ENCODE assay signal across 31 cellular contexts in the genomic region with DNA sequence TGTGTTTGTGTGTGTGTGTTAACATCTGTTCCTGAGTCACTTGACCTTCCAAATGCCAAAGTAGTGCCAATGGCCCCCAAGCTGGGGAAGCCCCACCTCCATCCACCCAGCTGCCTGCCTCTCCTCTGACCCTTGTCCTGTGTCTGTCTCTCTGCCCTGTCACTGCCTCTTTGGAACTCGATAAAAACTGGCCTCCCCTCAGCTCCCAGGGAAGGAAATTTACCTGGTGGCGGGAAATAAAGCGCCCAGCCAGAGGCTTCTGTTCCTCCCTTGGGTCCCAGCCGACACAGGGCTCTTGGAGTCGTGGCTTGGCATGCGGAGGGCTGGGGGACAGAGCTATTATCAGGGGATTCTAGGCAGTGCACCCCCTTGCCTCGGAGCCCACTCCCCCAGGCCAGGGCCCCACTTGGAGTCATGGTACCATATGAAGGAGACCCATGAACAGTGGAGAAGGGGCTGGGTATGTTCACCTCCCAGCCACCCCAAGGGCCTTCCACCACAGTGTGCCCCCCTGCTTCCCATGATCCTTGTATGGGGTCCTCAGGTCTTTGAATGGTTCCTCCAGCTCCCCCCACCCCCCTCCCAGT. TPM values are rescaled to one million over a fixed set of nuclear protein-coding genes. Genes with fewer than 3 reads are reported as not detected.
A peak's percentile ranks its signal among the peaks of the same experiment; 100 is the strongest.
DNase-seq lines count a peak whose midpoint lies in the region; ATAC-seq, FAIRE-seq and TF ChIP-seq lines count a peak whose summit lies in the region.
"Had no signal": no experiment of that assay in that cellular context is flagged by ENCODE, and none has a peak within 500 bp of the region (broad histone marks: within the 10 kb centered on the region; RNA-seq: fewer than 3 reads in every experiment).

No MANE protein-coding gene starts in this region.

- TF ChIP-seq POLR2A in HepG2 (IDR thresholded peaks at IDR 0.05; ENCODE audit: insufficient read depth in 1 of 2, low read depth in 2 of 2, low read length in 2 of 2) (no peak), prostate gland (IDR thresholded peaks at IDR 0.05) (no peak)

- H3K4me1 ChIP-seq in HepG2 (ENCODE audit: insufficient read depth, low read length) (peaks cover 9% of the 10 kb centered on the region), prostate gland (replicated peaks) (no peaks in the 10 kb centered on the region)
- H3K4me1 ChIP-seq: BE2C had no signal

- TF ChIP-seq EP300 in HepG2 (IDR thresholded peaks at IDR 0.05; ENCODE audit: low read depth in 2 of 2, low read length in 2 of 2) (no peak), HepG2 (CRISPR knock-in tag; IDR thresholded peaks at IDR 0.05; ENCODE audit: borderline replicate concordance) (no peak)

- intact Hi-C loops in HepG2 (cut with micrococcal nuclease; ENCODE audit: unreplicated experiment), result no loop called here
- intact Hi-C loops in sciatic nerve (cut with DNase I), result no loop called here
- intact Hi-C loops in activated CD8-positive, alpha-beta T cell treated with anti-CD3 and anti-CD28 coated beads for 36 hours (cut with micrococcal nuclease), result no loop called here
- intact Hi-C loops in prostate gland (cut with DNase I), result no loop called here

- in situ Hi-C loops in HepG2 (cut with HindIII; ENCODE audit: extremely low pct_ligation_motif_present, low pct_unique_long_range_greater_than_20kb), result no loop called here

- H3K27ac ChIP-seq in HepG2 (ENCODE audit: extremely low read length, insufficient read depth, low read length), result no peak overlapping the region
- no peak overlapping the region for H3K27ac ChIP-seq in prostate gland

- CTCF ChIA-PET in HepG2 (lab: Yijun Ruan, JAX; ENCODE audit: low intra/inter-chr PET ratio, low total read pairs), result no interaction called here
- CTCF ChIA-PET in activated CD8-positive, alpha-beta T cell treated with anti-CD3 and anti-CD28 coated beads for 36 hours (lab: Charles Lee), result interaction anchor here (2.3 to 4.1 kb wide), 2 partner anchors 10 to 238 kb away, joined by 6 to 29 read pairs; no protein-coding TSS in a partner anchor

- H3K27me3 ChIP-seq in HepG2 (ENCODE audit: control insufficient read depth in 1 of 2, insufficient read depth in 2 of 2, low read length in 2 of 2) (peaks cover 2 to 39% of the 10 kb centered on the region in 2 experiments; a peak in 2 of 5 replicates), prostate gland (replicated peaks; ENCODE audit: insufficient read depth) (peaks cover 21% of the 10 kb centered on the region)
- H3K27me3 ChIP-seq: BE2C, MG63 had no signal

- H3K4me3 ChIP-seq in HepG2 (replicated peaks in 1 of 3; ENCODE audit: insufficient read depth in 1 of 3, low read depth in 2 of 3, low read length in 3 of 3), result no peak overlapping the region
- no peak overlapping the region for H3K4me3 ChIP-seq in prostate gland
- H3K4me3 ChIP-seq: MG63 had no signal

- no peak overlapping the region for H3K9ac ChIP-seq in HepG2 (ENCODE audit: insufficient read depth, low read depth, low read length)

- H3K27me3 Mint-ChIP-seq in activated CD8-positive, alpha-beta T cell treated with anti-CD3 and anti-CD28 coated beads for 36 hours, result peaks cover 23% of the 10 kb centered on the region

- no peak overlapping the region for H3K27ac Mint-ChIP-seq in activated CD8-positive, alpha-beta T cell treated with anti-CD3 and anti-CD28 coated beads for 36 hours
- H3K27ac Mint-ChIP-seq: CD14-positive monocyte; CD8-positive, alpha-beta memory T cell had no signal

- no peaks in the 10 kb centered on the region for H3K9me3 Mint-ChIP-seq in activated CD8-positive, alpha-beta T cell treated with anti-CD3 and anti-CD28 coated beads for 36 hours

- no peaks in the 10 kb centered on the region for H3K79me2 ChIP-seq in HepG2 (ENCODE audit: insufficient read depth, low read length)

- no peak overlapping the region for H2AFZ ChIP-seq in HepG2 (ENCODE audit: low read length)

- no peaks in the 10 kb centered on the region for H3K36me3 ChIP-seq in HepG2 (replicated peaks in 1 of 2; ENCODE audit: control insufficient read depth in 1 of 2, insufficient read depth in 2 of 2, low read length in 2 of 2)
- no peaks in the 10 kb centered on the region for H3K36me3 ChIP-seq in prostate gland
- H3K36me3 ChIP-seq: BE2C, MG63 had no signal

- H3K9me3 ChIP-seq in HepG2 (ENCODE audit: low read length), result no peaks in the 10 kb centered on the region
- H3K9me3 ChIP-seq in prostate gland, result no peaks in the 10 kb centered on the region
- H3K9me3 ChIP-seq: BE2C, MG63 had no signal

- no peak overlapping the region for H3K4me3 Mint-ChIP-seq in activated CD8-positive, alpha-beta T cell treated with anti-CD3 and anti-CD28 coated beads for 36 hours
- H3K4me3 Mint-ChIP-seq: CD14-positive monocyte; CD8-positive, alpha-beta memory T cell had no signal

- no TSS peak for BruUV-seq in HepG2 (replicated peaks; lab: Mats Ljungman, UMichigan)

- POLR2A ChIA-PET in HepG2 (lab: Yijun Ruan, JAX), result no interaction called here
- POLR2A ChIA-PET in activated CD8-positive, alpha-beta T cell treated with anti-CD3 and anti-CD28 coated beads for 36 hours (lab: Charles Lee), result no interaction called here

- DNase-seq in activated effector memory CD4-positive, alpha-beta T cell treated with anti-CD3 and anti-CD28 coated beads, Interleukin-2, amount 50 U/mL, for 16 hours, result peak; percentile 34
- no peak for DNase-seq in activated effector memory CD4-positive, alpha-beta T cell treated with Interleukin-2 at 50 U/mL for 16 hours
- DNase-seq in cerebellum (ENCODE audit: low spot score) (peak; percentile 14), HepG2 (ENCODE audit: low spot score) (no peak), sciatic nerve (ENCODE audit: low spot score) (peak; percentile 35), prostate gland (ENCODE audit: low spot score) (no peak)
- no peak for DNase-seq in activated CD8-positive, alpha-beta T cell treated with anti-CD3 and anti-CD28 coated beads for 36 hours
- DNase-seq: 8988T, ACHN, BE2C, DMS 273 treated with DMSO at 0.1 percent for 48 hours, DMS79, EL, GF-D8, H7, IMR-90, KG1, MG63, NCI-H1105 treated with DMSO at 0.1 percent for 48 hours, NCI-H146, NCI-H1930, NCI-H2107, NCI-H446, NCI-H524 treated with DMSO at 0.1 percent for 48 hours, NCI-H774 had no signal

- H3K36me3 Mint-ChIP-seq in activated CD8-positive, alpha-beta T cell treated with anti-CD3 and anti-CD28 coated beads for 36 hours (ENCODE audit: low read depth), result no peaks in the 10 kb centered on the region

- WGBS in HepG2 (ENCODE audit: low lambda C conversion rate), result 0% methylated on average over 1 of the region's 7 CpGs
- 72% methylated on average over 7 of the region's 7 CpGs for WGBS in prostate gland

- ATAC-seq in HepG2 (peak; percentile 17; the same call in 2 of the 3 replicates), sciatic nerve (no peak), GM18868 (IDR thresholded peaks at IDR 0.05; ENCODE audit: unreplicated experiment) (no peak)
- no peak for ATAC-seq in activated CD8-positive, alpha-beta T cell treated with anti-CD3 and anti-CD28 coated beads for 36 hours

- TF ChIP-seq CTCF in HepG2 (CRISPR knock-in tag; IDR thresholded peaks at IDR 0.05) (no peak), prostate gland (IDR thresholded peaks at IDR 0.05) (no peak)
- no peak for TF ChIP-seq CTCF in activated CD8-positive, alpha-beta T cell treated with anti-CD3 and anti-CD28 coated beads for 36 hours (IDR thresholded peaks at IDR 0.05)

- H3K4me1 Mint-ChIP-seq in activated CD8-positive, alpha-beta T cell treated with anti-CD3 and anti-CD28 coated beads for 36 hours (ENCODE audit: low read depth), result no peaks in the 10 kb centered on the region
- H3K4me1 Mint-ChIP-seq: CD14-positive monocyte had no signal

- H3K4me2 ChIP-seq in HepG2 (ENCODE audit: low read depth, low read length), result no peak overlapping the region

- no peaks in the 10 kb centered on the region; the same call in 1 of the 2 replicates for H4K20me1 ChIP-seq in HepG2 (ENCODE audit: insufficient read depth, low read length)

- TF ChIP-seq RAD21 in HepG2 (CRISPR knock-in tag; IDR thresholded peaks at IDR 0.05), result no peak

- FAIRE-seq in HepG2 (lab: Jason Lieb, UNC), result no peak
- FAIRE-seq: GM12891, HTR-8/SVneo, RCC 7860 had no signal

RNA-seq across cellular contexts. Expression of a gene that starts 6.2 kb away (rescaled TPM):
- total RNA-seq in cerebellum, result 16.8 TPM
- total RNA-seq in HepG2 (2016; rRNA removed; fragmentation: Illumina TruSeq; extraction: Trizol), result 0.03 and 0.04 TPM in 2 replicates
- total RNA-seq in HepG2 (2016; cell fraction: cytosol; rRNA removed; fragmentation: Illumina TruSeq; extraction: Trizol; ENCODE audit: low read depth), result not detected in 2 replicates
- 0.04 and 0.06 TPM in 2 replicates for total RNA-seq in HepG2 (2016; cell fraction: insoluble cytoplasmic fraction; rRNA removed; fragmentation: Illumina TruSeq; extraction: Trizol)
- total RNA-seq in HepG2 (2016; cell fraction: membrane; rRNA removed; fragmentation: Illumina TruSeq; extraction: Trizol), result 0.03 and 0.10 TPM in 2 replicates
- total RNA-seq in HepG2 (2016; cell fraction: nucleus; rRNA removed; fragmentation: Illumina TruSeq; extraction: Trizol), result 0.34 and 0.38 TPM in 2 replicates
- 0.01 TPM in 1 of 2 replicates, not detected in the other for polyA plus RNA-seq in HepG2 (2011; rRNA removed)
- polyA plus RNA-seq in HepG2 (2011; cell fraction: cytosol; rRNA removed), result not detected in 2 replicates
- 0.16 and 0.19 TPM in 2 replicates for polyA plus RNA-seq in HepG2 (2011; cell fraction: nucleus; rRNA removed)
- 0.11 and 0.51 TPM in 2 replicates for polyA plus RNA-seq in HepG2 (2012)
- 0.02 TPM in 1 of 2 replicates, not detected in the other for polyA plus RNA-seq in HepG2 (2016; cell fraction: cytosol; fragmentation: Illumina TruSeq; extraction: Trizol; ENCODE audit: low read depth)
- 0.07 TPM in 1 of 2 replicates, not detected in the other for polyA plus RNA-seq in HepG2 (2016; cell fraction: insoluble cytoplasmic fraction; fragmentation: Illumina TruSeq; extraction: Trizol; ENCODE audit: low read depth)
- polyA plus RNA-seq in HepG2 (2016; cell fraction: membrane; fragmentation: Illumina TruSeq; extraction: Trizol; ENCODE audit: low read depth), result 0.02 TPM in 1 of 2 replicates, not detected in the other
- polyA plus RNA-seq in HepG2 (2016; cell fraction: nucleus; fragmentation: Illumina TruSeq; extraction: Trizol; ENCODE audit: insufficient read depth, low read depth), result 0.36 and 0.99 TPM in 2 replicates
- not detected in 2 replicates for polyA minus RNA-seq in HepG2 (2011; rRNA and poly(A)+ RNA removed; ENCODE audit: low replicate concordance)
- polyA minus RNA-seq in HepG2 (2011; cell fraction: cytosol; rRNA and poly(A)+ RNA removed), result not detected in 2 replicates
- polyA minus RNA-seq in HepG2 (2011; cell fraction: nucleus; rRNA and poly(A)+ RNA removed), result 0.39 and 0.50 TPM in 2 replicates
- total RNA-seq in sciatic nerve, result not detected
- total RNA-seq in activated CD8-positive, alpha-beta T cell treated with anti-CD3 and anti-CD28 coated beads for 36 hours, result not detected
- 1 to 10 TPM in 1 of 2 donors, not detected in 1; 3.0 TPM for total RNA-seq in prostate gland
- total RNA-seq: CD8-positive, alpha-beta memory T cell; H7; IMR-90 had no signal
- polyA plus RNA-seq: CD14-positive monocyte; CD8-positive, alpha-beta memory T cell had no signal

RNA-seq across cellular contexts. Expression of a gene that starts 21.4 kb away (rescaled TPM):
- total RNA-seq in cerebellum (not detected), HepG2 (2016; rRNA removed; fragmentation: Illumina TruSeq; extraction: Trizol) (not detected in 2 replicates), sciatic nerve (not detected), prostate gland (under 1 TPM in 1 of 2 donors, not detected in 1; 0.28 TPM)
- total RNA-seq in HepG2 (2016; cell fraction: cytosol; rRNA removed; fragmentation: Illumina TruSeq; extraction: Trizol; ENCODE audit: low read depth), result not detected in 2 replicates
- total RNA-seq in HepG2 (2016; cell fraction: insoluble cytoplasmic fraction; rRNA removed; fragmentation: Illumina TruSeq; extraction: Trizol), result not detected in 2 replicates
- not detected in 2 replicates for total RNA-seq in HepG2 (2016; cell fraction: membrane; rRNA removed; fragmentation: Illumina TruSeq; extraction: Trizol)
- total RNA-seq in HepG2 (2016; cell fraction: nucleus; rRNA removed; fragmentation: Illumina TruSeq; extraction: Trizol), result not detected in 2 replicates
- polyA plus RNA-seq in HepG2 (2011; rRNA removed), result not detected in 2 replicates
- polyA plus RNA-seq in HepG2 (2011; cell fraction: cytosol; rRNA removed), result not detected in 2 replicates
- not detected in 2 replicates for polyA plus RNA-seq in HepG2 (2011; cell fraction: nucleus; rRNA removed)
- polyA plus RNA-seq in HepG2 (2012), result not detected in 2 replicates
- polyA plus RNA-seq in HepG2 (2016; cell fraction: cytosol; fragmentation: Illumina TruSeq; extraction: Trizol; ENCODE audit: low read depth), result not detected in 2 replicates
- polyA plus RNA-seq in HepG2 (2016; cell fraction: insoluble cytoplasmic fraction; fragmentation: Illumina TruSeq; extraction: Trizol; ENCODE audit: low read depth), result not detected in 2 replicates
- polyA plus RNA-seq in HepG2 (2016; cell fraction: membrane; fragmentation: Illumina TruSeq; extraction: Trizol; ENCODE audit: low read depth), result not detected in 2 replicates
- polyA plus RNA-seq in HepG2 (2016; cell fraction: nucleus; fragmentation: Illumina TruSeq; extraction: Trizol; ENCODE audit: insufficient read depth, low read depth), result not detected in 2 replicates
- polyA minus RNA-seq in HepG2 (2011; rRNA and poly(A)+ RNA removed; ENCODE audit: low replicate concordance), result not detected in 2 replicates
- not detected in 2 replicates for polyA minus RNA-seq in HepG2 (2011; cell fraction: cytosol; rRNA and poly(A)+ RNA removed)
- polyA minus RNA-seq in HepG2 (2011; cell fraction: nucleus; rRNA and poly(A)+ RNA removed), result not detected in 2 replicates
- total RNA-seq in activated CD8-positive, alpha-beta T cell treated with anti-CD3 and anti-CD28 coated beads for 36 hours, result not detected
- total RNA-seq: CD8-positive, alpha-beta memory T cell; H7; IMR-90 had no signal
- polyA plus RNA-seq: CD14-positive monocyte; CD8-positive, alpha-beta memory T cell; IMR-90 had no signal

Comparison
In these comparisons a context has a peak if more than half of its experiments do, and no peak if none do; other contexts are left out.
1. DNase-seq: peak in activated effector memory CD4-positive, alpha-beta T cell treated with anti-CD3 and anti-CD28 coated beads, Interleukin-2, amount 50 U/mL, for 16 hours (single experiment), cerebellum (single experiment) and sciatic nerve (single experiment); none in activated effector memory CD4-positive, alpha-beta T cell treated with Interleukin-2 at 50 U/mL for 16 hours (single experiment), HepG2 (single experiment), activated CD8-positive, alpha-beta T cell treated with anti-CD3 and anti-CD28 coated beads for 36 hours (single experiment) and prostate gland (single experiment).